ENCODE assay signal across 8 cellular contexts in the genomic region with DNA sequence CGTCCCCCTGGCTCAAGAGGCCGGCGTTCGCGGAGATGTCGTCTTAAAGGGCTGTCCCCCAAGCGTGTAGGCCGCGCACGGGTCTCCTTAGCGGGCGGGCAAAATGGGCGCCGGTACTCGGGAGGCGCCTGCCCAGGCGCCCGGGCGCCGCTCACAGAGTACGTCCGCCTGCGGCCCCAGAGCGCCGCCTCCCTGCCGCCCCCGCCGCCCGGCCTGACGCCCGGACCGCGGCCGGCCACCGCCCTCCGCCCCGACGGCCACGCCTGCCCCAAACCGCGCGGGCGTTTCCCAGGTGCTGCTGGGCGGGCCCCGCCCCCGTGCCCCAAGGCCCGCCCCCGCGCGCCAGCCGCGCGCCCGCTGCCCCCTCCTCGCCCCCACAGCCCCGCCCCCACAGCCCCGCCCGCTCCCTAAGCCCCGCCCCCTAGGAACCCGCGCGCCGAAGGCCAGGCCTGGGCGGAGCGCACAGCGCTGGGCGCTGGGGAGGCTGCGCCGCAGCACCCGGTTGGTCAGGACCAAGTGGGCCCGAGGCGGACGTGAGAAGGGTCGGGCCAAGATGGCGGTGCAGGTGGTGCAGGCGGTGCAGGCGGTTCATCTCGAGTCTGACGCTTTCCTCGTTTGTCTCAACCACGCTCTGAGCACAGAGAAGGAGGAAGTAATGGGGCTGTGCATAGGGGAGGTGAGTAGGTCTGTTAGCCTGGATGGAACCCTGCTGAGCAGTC. TPM values are rescaled to one million over a fixed set of nuclear protein-coding genes. Genes with fewer than 3 reads are reported as not detected.
DNase-seq lines count a peak whose midpoint lies in the region; ATAC-seq lines count a peak whose summit lies in the region.

A gene (plus strand): TSS at position 534 of the 719 bp plus-strand sequence. CDS start 20 bp downstream, at position 554.
A gene with protein sequence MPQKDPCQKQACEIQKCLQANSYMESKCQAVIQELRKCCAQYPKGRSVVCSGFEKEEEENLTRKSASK (minus strand): TSS at position 162 of the 719 bp plus-strand sequence. CDS start 7,113 bp downstream, outside the sequence.
A gene with protein sequence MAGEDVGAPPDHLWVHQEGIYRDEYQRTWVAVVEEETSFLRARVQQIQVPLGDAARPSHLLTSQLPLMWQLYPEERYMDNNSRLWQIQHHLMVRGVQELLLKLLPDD (minus strand): TSS at position 162 of the 719 bp plus-strand sequence. CDS start 5,126 bp downstream, outside the sequence.

- H3K27me3 ChIP-seq in aorta (ENCODE audit: control insufficient read depth in 1 of 2, insufficient read depth in 2 of 2, low read length in 1 of 2) = no peaks in the 10 kb centered on the region

- H3K4me1 ChIP-seq in aorta (ENCODE audit: control insufficient read depth in 1 of 2, insufficient read depth in 2 of 2, low read length in 2 of 2) = no peaks in the 10 kb centered on the region

- H3K27ac ChIP-seq in aorta (ENCODE audit: low read depth in 1 of 2, low read length in 2 of 2) = peak within 1 kb of the TSS; percentile 20 to 90

- H3K9me3 ChIP-seq in aorta (ENCODE audit: control insufficient read depth, low read length) = no peaks in the 10 kb centered on the region

- DNase-seq in NCI-H1694 (lab: John Stamatoyannopoulos, UW) (peak; percentile 40), anterior cingulate cortex (lab: John Stamatoyannopoulos, UW) (peak in 57 of 58 donors; percentile 6 to 82 (median 70)), hepatic stellate cell (ENCODE audit: low spot score) (peak; percentile 70), renal cortical epithelial cell (ENCODE audit: low read depth) (peak; percentile 56), aorta (peak; percentile 87 to 92)

- 1 to 29% methylated on average over 43 to 81 of the region's 81 CpGs for WGBS in aorta, 2 donors

- H3K4me3 ChIP-seq in aorta (ENCODE audit: low read length in 2 of 2) = peak within 1 kb of the TSS; percentile 42 to 79

- peaks cover 0 to 3% of the 10 kb centered on the region in 2 donors for H3K36me3 ChIP-seq in aorta (ENCODE audit: control insufficient read depth in 1 of 2, insufficient read depth in 2 of 2, low read length in 1 of 2)

- intact Hi-C loops in T-helper 2 cell treated with Interferon-gamma antibody and Interleukin-4, amounts not matched to agents 100 ng/mL and 5 ng/mL, for 36 hours (cut with micrococcal nuclease) = loop anchor here (1.0 to 5.0 kb wide), 3 partner anchors 44 to 146 kb away; a partner anchor contains a TSS
- intact Hi-C loops in aorta (cut with DNase I) = no loop called here

- ATAC-seq in GM18502 (IDR thresholded peaks at IDR 0.05; ENCODE audit: poor library complexity, unreplicated experiment) (peak; percentile 88), HG02884 (IDR thresholded peaks at IDR 0.05; ENCODE audit: unreplicated experiment) (peak; percentile 80), aorta (ENCODE audit: low FRiP score) (peak; percentile 93)

RNA-seq across cellular contexts. Expression of the first gene that starts in this region (rescaled TPM):
- total RNA-seq in T-helper 2 cell treated with Interferon-gamma antibody and Interleukin-4, amounts not matched to agents 100 ng/mL and 5 ng/mL, for 36 hours = 30.3 and 32.8 TPM in 2 replicates
- total RNA-seq in renal cortical epithelial cell (17.7 and 40.6 TPM in 2 replicates), aorta (10 to 100 TPM; 14.8 to 14.9 TPM)
- 10 to 100 TPM; 10.9 to 15.5 TPM for polyA plus RNA-seq in aorta

RNA-seq across cellular contexts. Expression of the second gene that starts in this region (rescaled TPM):
- total RNA-seq in T-helper 2 cell treated with Interferon-gamma antibody and Interleukin-4, amounts not matched to agents 100 ng/mL and 5 ng/mL, for 36 hours = 4.8 and 6.3 TPM in 2 replicates
- total RNA-seq in renal cortical epithelial cell (9.4 and 10.2 TPM in 2 replicates), aorta (1 to 10 TPM; 4.8 to 6.6 TPM)
- polyA plus RNA-seq in aorta = 10 to 100 TPM; 27.8 to 31.6 TPM

RNA-seq across cellular contexts. Expression of the third gene that starts in this region (rescaled TPM):
- total RNA-seq in T-helper 2 cell treated with Interferon-gamma antibody and Interleukin-4, amounts not matched to agents 100 ng/mL and 5 ng/mL, for 36 hours = 12.1 and 15.0 TPM in 2 replicates
- total RNA-seq in renal cortical epithelial cell (4.2 and 5.2 TPM in 2 replicates), aorta (10 to 100 TPM; 19.6 to 20.8 TPM)
- 10 to 100 TPM; 23.0 to 29.9 TPM for polyA plus RNA-seq in aorta

Comparison
In these comparisons a context has a peak if more than half of its experiments do, and no peak if none do; other contexts are left out.
1. Peak in every context shown above with its lines: DNase-seq, ATAC-seq, H3K4me3 ChIP-seq and H3K27ac ChIP-seq.